1 cellular context compared by ENCODE assay signal in the genomic region with DNA sequence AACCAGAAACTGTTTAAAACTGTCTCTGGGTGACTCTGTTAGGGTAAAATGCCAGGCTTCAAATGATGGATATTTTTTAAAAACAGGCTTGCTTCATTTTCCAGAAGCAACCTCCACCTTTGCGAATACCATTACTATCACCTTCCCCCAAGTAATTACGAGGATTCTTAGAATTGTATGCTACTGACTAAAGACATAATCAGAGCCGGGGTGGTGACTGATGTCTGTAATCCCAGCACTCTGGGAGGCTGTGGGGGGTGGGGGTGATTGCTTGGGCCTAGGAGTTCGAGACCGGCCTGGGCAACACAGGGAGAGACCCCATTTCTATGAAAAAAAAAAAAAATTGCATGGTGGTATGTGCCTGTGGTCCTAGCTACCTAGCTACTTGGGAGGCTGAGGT.
TF ChIP-seq lines count a peak whose summit lies in the region.

No MANE protein-coding gene starts in this region.

TF ChIP-seq in IMR-90, 13 proteins besides CTCF, POLR2A, EP300 and RAD21 (continued from another document):
- no peak for TF ChIP-seq MAFK (IDR thresholded peaks at IDR 0.05; ENCODE audit: low read depth, low read length)
- no peak for TF ChIP-seq SMC3 (IDR thresholded peaks at IDR 0.05; ENCODE audit: low read depth, low read length)
- TF ChIP-seq MAZ (IDR thresholded peaks at IDR 0.05; ENCODE audit: borderline replicate concordance, low read depth, low read length), result no peak
- TF ChIP-seq, protein P1, sequence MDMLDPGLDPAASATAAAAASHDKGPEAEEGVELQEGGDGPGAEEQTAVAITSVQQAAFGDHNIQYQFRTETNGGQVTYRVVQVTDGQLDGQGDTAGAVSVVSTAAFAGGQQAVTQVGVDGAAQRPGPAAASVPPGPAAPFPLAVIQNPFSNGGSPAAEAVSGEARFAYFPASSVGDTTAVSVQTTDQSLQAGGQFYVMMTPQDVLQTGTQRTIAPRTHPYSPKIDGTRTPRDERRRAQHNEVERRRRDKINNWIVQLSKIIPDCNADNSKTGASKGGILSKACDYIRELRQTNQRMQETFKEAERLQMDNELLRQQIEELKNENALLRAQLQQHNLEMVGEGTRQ (IDR thresholded peaks at IDR 0.05; ENCODE audit: low read depth, low read length), result no peak
- no peak for TF ChIP-seq MXI1 (IDR thresholded peaks at IDR 0.05; ENCODE audit: borderline replicate concordance, low read depth, low read length)
- no peak for TF ChIP-seq NFE2L2 (IDR thresholded peaks at IDR 0.05; ENCODE audit: low read depth, low read length)
- no peak for TF ChIP-seq BHLHE40 (IDR thresholded peaks at IDR 0.05; ENCODE audit: low read depth, low read length)
